In genomic region chr18:3592864-3593263, GRCh38 we compare ENCODE assay signal across 8 cellular contexts.
DNase-seq lines count a peak whose midpoint lies in the region; ATAC-seq, FAIRE-seq and TF ChIP-seq lines count a peak whose summit lies in the region.

No MANE protein-coding gene starts in this region.

- H3K36me3 Mint-ChIP-seq in T-cell = peaks cover 14% of the 10 kb centered on the region

- peak overlapping the region; percentile 82 for H3K4me2 ChIP-seq in DOHH2 (ENCODE audit: low read length)

- no peaks in the 10 kb centered on the region for H3K27me3 Mint-ChIP-seq in T-cell

- peaks cover 11% of the 10 kb centered on the region for H3F3A ChIP-seq in DOHH2 (ENCODE audit: control insufficient read depth, insufficient read depth)

- no peaks in the 10 kb centered on the region for H3K27me3 ChIP-seq in DOHH2 (ENCODE audit: control insufficient read depth, low read length)
- no peaks in the 10 kb centered on the region for H3K27me3 ChIP-seq in rectal smooth muscle tissue (ENCODE audit: control insufficient read depth, insufficient read depth, low read length)

- TF ChIP-seq CTCF in DOHH2 (IDR thresholded peaks at IDR 0.05; ENCODE audit: low read depth, low read length, poor library complexity, severe bottlenecking) (no peak), fibroblast of villous mesenchyme (IDR thresholded peaks at IDR 0.05; ENCODE audit: insufficient read depth, low read depth, low read length) (no peak)

- H3K4me3 Mint-ChIP-seq in T-cell = peak overlapping the region; percentile 87 to 95 (median 91)

- peak overlapping the region; percentile 73 for H3K4me3 ChIP-seq in DOHH2 (ENCODE audit: low read length)
- H3K4me3 ChIP-seq in fibroblast of villous mesenchyme (ENCODE audit: low read depth, low read length) = peak overlapping the region; percentile 62
- H3K4me3 ChIP-seq in rectal smooth muscle tissue (ENCODE audit: low read length) = peak overlapping the region; percentile 25

- H3K9me3 ChIP-seq in DOHH2 (ENCODE audit: control insufficient read depth, insufficient read depth, low read length) = no peaks in the 10 kb centered on the region

- H3K27ac Mint-ChIP-seq in T-cell = peak overlapping the region; percentile 98 to 99

- peak overlapping the region; percentile 81 for H3K27ac ChIP-seq in DOHH2 (ENCODE audit: low read depth, low read length)
- H3K27ac ChIP-seq in rectal smooth muscle tissue (ENCODE audit: low read depth, low read length) = peak overlapping the region; percentile 95

- no peaks in the 10 kb centered on the region for H3K9me2 ChIP-seq in DOHH2 (replicated peaks; ENCODE audit: control insufficient read depth, low read length)

- H4K20me1 ChIP-seq in DOHH2 (ENCODE audit: control insufficient read depth, insufficient read depth, low read depth, low read length) = no peaks in the 10 kb centered on the region

- H3K79me2 ChIP-seq in DOHH2 (ENCODE audit: control insufficient read depth, low read length) = peaks cover 8% of the 10 kb centered on the region

- CTCF ChIA-PET in T-cell (lab: Charles Lee) = interaction anchor here (0.6 to 1.8 kb wide), 2 partner anchors 214 to 331 kb away, joined by 3 to 7 read pairs; partner anchors contain the start of gene MYL12B (in 1 of the 2)

- no peak overlapping the region for H3K9ac ChIP-seq in rectal smooth muscle tissue (ENCODE audit: low read length)

- POLR2A ChIA-PET in T-cell (lab: Charles Lee) = interaction anchor here in 1 of 2 donors (0.6 kb wide), 1 partner anchor 9 kb away, joined by 4 read pairs; no protein-coding TSS in a partner anchor

- ATAC-seq in T-cell (replicated peaks in 1 of 4) (no peak), HG03521 (IDR thresholded peaks at IDR 0.05; ENCODE audit: unreplicated experiment) (no peak), GM18517 (IDR thresholded peaks at IDR 0.05; ENCODE audit: unreplicated experiment) (no peak)

- FAIRE-seq in frontal cortex (lab: Jason Lieb, UNC) = no peak

- DNase-seq in T-cell (no peak), fibroblast of villous mesenchyme (ENCODE audit: low read depth) (no peak), frontal cortex (ENCODE audit: low spot score in 2 of 2) (no peak), DMS 273 treated with DMSO at 0.1 percent for 48 hours (lab: John Stamatoyannopoulos, UW) (no peak)

- no peaks in the 10 kb centered on the region for H3K9me3 Mint-ChIP-seq in T-cell

- peaks cover 52% of the 10 kb centered on the region for H3K4me1 ChIP-seq in DOHH2 (ENCODE audit: control insufficient read depth, low read length)
- H3K4me1 ChIP-seq in rectal smooth muscle tissue (ENCODE audit: control insufficient read depth, insufficient read depth, low read length) = peaks cover 29% of the 10 kb centered on the region

- H3K36me3 ChIP-seq in DOHH2 (ENCODE audit: control insufficient read depth, low read length) (0 out of 2 replicates have a peak, but pooled peaks cover 2% of the 10 kb centered on the region), rectal smooth muscle tissue (ENCODE audit: control insufficient read depth, insufficient read depth, low read length) (no peaks in the 10 kb centered on the region)

- H3K4me1 Mint-ChIP-seq in T-cell = peaks cover 45 to 58% (median 51%) of the 10 kb centered on the region in 3 donors
